30 cellular contexts compared by ENCODE assay signal in the genomic region with DNA sequence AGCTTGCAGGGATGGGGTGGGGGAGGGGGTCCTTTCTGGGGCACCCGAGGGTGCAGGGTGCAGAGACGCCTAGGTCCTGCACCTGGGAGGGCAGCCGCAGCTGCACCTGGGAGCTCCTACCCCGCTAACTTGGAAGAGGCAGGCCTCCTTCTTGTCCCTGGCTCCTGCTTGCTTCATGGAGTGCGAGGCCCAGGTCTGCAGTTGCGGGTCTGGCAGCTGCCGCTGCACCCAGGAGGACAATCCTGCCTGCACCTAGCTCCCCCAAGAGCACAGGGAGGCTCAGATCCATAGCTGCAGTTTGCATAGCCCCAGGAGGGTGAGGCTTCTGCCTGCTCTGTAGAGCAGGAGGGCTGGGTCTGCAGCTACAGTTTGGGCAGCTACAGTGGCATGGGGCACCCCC. TPM values are rescaled to one million over a fixed set of nuclear protein-coding genes. Genes with fewer than 3 reads are reported as not detected.
"Had no signal": no experiment of that assay in that cellular context is flagged by ENCODE, and none has a peak within 500 bp of the region (broad histone marks: within the 10 kb centered on the region; RNA-seq: fewer than 3 reads in every experiment).

No MANE protein-coding gene starts in this region.

- H3K9me3 ChIP-seq: testis, thoracic aorta, thyroid gland, tibial artery, uterus, vagina had no signal

- ATAC-seq: stimulated activated effector memory CD8-positive, alpha-beta T cell treated with anti-CD3 and anti-CD28 coated beads, Interleukin-12 subunit alpha, Interleukin-12 subunit beta, amount 100 ng/mL, for 72 hours; stimulated activated memory B cell treated with anti-CD40 and anti-IgM and Interleukin-4, amounts not matched to agents 10 μg/mL and 1 μg/mL and 100 μg/mL, for 72 hours; stimulated activated naive B cell treated with anti-CD40 and anti-IgM and Interleukin-4, amounts not matched to agents 10 μg/mL and 1 μg/mL and 100 μg/mL, for 72 hours; stimulated activated naive CD8-positive, alpha-beta T cell treated with anti-CD3 and anti-CD28 coated beads, Interleukin-15, amount 100 ng/mL, for 72 hours; stimulated activated naive CD8-positive, alpha-beta T cell treated with anti-CD3 and anti-CD28 coated beads, Interleukin-15, Interleukin-2, amounts not matched to agents 100 U/mL and 50 U/mL, for 24 hours; upper lobe of right lung had no signal

- H3K4me1 ChIP-seq: stomach, suprapubic skin, testis, tibial artery, tibial nerve, transverse colon, upper lobe of left lung, upper lobe of right lung, uterus, vagina had no signal

- H3K36me3 ChIP-seq: stomach, suprapubic skin, thoracic aorta, thyroid gland, tibial artery, tibial nerve, transverse colon, upper lobe of left lung, upper lobe of right lung, uterus, vagina had no signal

- FAIRE-seq: urothelium cell line had no signal

- H3K4me3 ChIP-seq: stomach, suprapubic skin, testis, thoracic aorta, thyroid gland, tibial artery, tibial nerve, transverse colon, upper lobe of left lung, upper lobe of right lung, uterus, vagina had no signal

- DNase-seq: stimulated activated CD4-positive, alpha-beta T cell treated with anti-CD3 and anti-CD28 coated beads, Interleukin-2, amount 100 ng/mL, for 48 hours; stimulated activated CD4-positive, alpha-beta T cell treated with anti-CD3 and anti-CD28 coated beads, Interleukin-4, amount 100 ng/mL, for 1 hour; stimulated activated CD4-positive, alpha-beta T cell treated with anti-CD3 and anti-CD28 coated beads, Interleukin-4, amount 100 ng/mL, for 24 hours; stimulated activated CD4-positive, alpha-beta T cell treated with anti-CD3 and anti-CD28 coated beads, Interleukin-4, amount 100 ng/mL, for 4 hours; stimulated activated CD8-positive, alpha-beta memory T cell treated with anti-CD3 and anti-CD28 coated beads, Interleukin-4, amount 100 ng/mL, for 48 hours; stimulated activated naive B cell treated with anti-CD40 and anti-IgM and Interleukin-4, amounts not matched to agents 10 μg/mL and 1 μg/mL and 100 μg/mL, for 72 hours; stimulated activated naive CD4-positive, alpha-beta T cell; stimulated activated naive CD4-positive, alpha-beta T cell treated with Interleukin-2 at 50 U/mL for 16 hours; stimulated activated naive CD8-positive, alpha-beta T cell treated with anti-CD3 and anti-CD28 coated beads, Interleukin-15, amount 100 ng/mL, for 72 hours; stimulated activated naive CD8-positive, alpha-beta T cell treated with anti-CD3 and anti-CD28 coated beads, Interleukin-15, Interleukin-2, amounts not matched to agents 100 U/mL and 50 U/mL, for 24 hours; stomach; substantia nigra; testis; thyroid gland; tibial artery; transverse colon; trophoblast cell; upper lobe of right lung; uterus had no signal

- H3K27me3 ChIP-seq: testis, thyroid gland, tibial nerve, transverse colon, upper lobe of left lung, upper lobe of right lung, uterus, vagina had no signal

- H3K27ac ChIP-seq: stomach, suprapubic skin, testis, thoracic aorta, thyroid gland, tibial artery, tibial nerve, transverse colon, upper lobe of left lung, upper lobe of right lung, uterus, vagina had no signal

RNA-seq across cellular contexts. Expression of a gene that starts 46.8 kb away (rescaled TPM):
- total RNA-seq: subcutaneous adipose tissue, transverse colon, vagina had no signal

RNA-seq across cellular contexts. Expression of a gene that starts 51.2 kb away (rescaled TPM):
- total RNA-seq: subcutaneous adipose tissue, temporal lobe, thoracic aorta, tibial nerve, urinary bladder, vagina had no signal
- polyA plus RNA-seq: urinary bladder had no signal
